Comparison of ENCODE assay signal across 8 cellular contexts in genomic region chr22:41448189-41448808, GRCh38. TPM values are rescaled to one million over a fixed set of nuclear protein-coding genes. Genes with fewer than 3 reads are reported as not detected.
DNase-seq lines count a peak whose midpoint lies in the region; ATAC-seq and TF ChIP-seq lines count a peak whose summit lies in the region.

No MANE protein-coding gene starts in this region.

- H3K4me1 Mint-ChIP-seq in activated CD4-positive, alpha-beta T cell treated with anti-CD3 and anti-CD28 coated beads, Interleukin-2, amount 10 ng/mL, durations not matched to agents 7 days and 5 days: peaks cover 16% of the 10 kb centered on the region

- ATAC-seq in HG03469 (IDR thresholded peaks at IDR 0.05; ENCODE audit: unreplicated experiment) (peak; percentile 33), left colon (peak; percentile 67)

- TF ChIP-seq CTCF in coronary artery (IDR thresholded peaks at IDR 0.05): no peak

- POLR2A ChIA-PET in activated CD4-positive, alpha-beta T cell treated with anti-CD3 and anti-CD28 coated beads, Interleukin-2, amount 10 ng/mL, durations not matched to agents 7 days and 5 days (lab: Charles Lee): interaction anchor here (0.7 to 1.0 kb wide), 2 partner anchors 20 to 36 kb away, joined by 3 to 5 read pairs; partner anchors contain the start of genes ACO2 and PHF5A

- H3K9me3 Mint-ChIP-seq in activated CD4-positive, alpha-beta T cell treated with anti-CD3 and anti-CD28 coated beads, Interleukin-2, amount 10 ng/mL, durations not matched to agents 7 days and 5 days: no peaks in the 10 kb centered on the region

- H3K4me3 Mint-ChIP-seq in activated CD4-positive, alpha-beta T cell treated with anti-CD3 and anti-CD28 coated beads, Interleukin-2, amount 10 ng/mL, durations not matched to agents 7 days and 5 days: peak overlapping the region; percentile 82

- peak overlapping the region; percentile 93 to 98 for H3K27ac ChIP-seq in coronary artery

- H3K27ac Mint-ChIP-seq in activated CD4-positive, alpha-beta T cell treated with anti-CD3 and anti-CD28 coated beads, Interleukin-2, amount 10 ng/mL, durations not matched to agents 7 days and 5 days: peak overlapping the region; percentile 93

- peak overlapping the region; percentile 93 for H3K4me3 ChIP-seq in coronary artery

- CTCF ChIA-PET in activated CD4-positive, alpha-beta T cell treated with anti-CD3 and anti-CD28 coated beads, Interleukin-2, amount 10 ng/mL, durations not matched to agents 7 days and 5 days (lab: Charles Lee): interaction anchor here (0.6 to 1.3 kb wide), 5 partner anchors 20 to 106 kb away, joined by 3 to 5 read pairs (median 3); partner anchors contain the start of genes ACO2 and PHF5A

- peaks cover 6% of the 10 kb centered on the region for H3K36me3 Mint-ChIP-seq in activated CD4-positive, alpha-beta T cell treated with anti-CD3 and anti-CD28 coated beads, Interleukin-2, amount 10 ng/mL, durations not matched to agents 7 days and 5 days (ENCODE audit: low read depth)

- no peaks in the 10 kb centered on the region for H3K27me3 Mint-ChIP-seq in activated CD4-positive, alpha-beta T cell treated with anti-CD3 and anti-CD28 coated beads, Interleukin-2, amount 10 ng/mL, durations not matched to agents 7 days and 5 days

- DNase-seq in AG20443 (ENCODE audit: low spot score): peak; percentile 95
- DNase-seq in GM19240 (ENCODE audit: insufficient read length, low spot score): peak; percentile 75
- DNase-seq in NCI-H526 treated with DMSO at 0.1 percent for 48 hours (lab: John Stamatoyannopoulos, UW): peak; percentile 96
- DNase-seq in activated CD4-positive, alpha-beta T cell treated with anti-CD3 and anti-CD28 coated beads, Interleukin-2, amount 10 ng/mL, durations not matched to agents 7 days and 5 days: peak; percentile 96
- DNase-seq in coronary artery (ENCODE audit: low spot score): peak; percentile 98
- peak; percentile 96 to 98 for DNase-seq in left colon
- peak; percentile 80 to 82 for DNase-seq in stimulated activated CD4-positive, alpha-beta T cell treated with anti-CD3 and anti-CD28 coated beads, Interleukin-1b, Interleukin-23, amount 100 ng/mL, for 4 hours (ENCODE audit: low read depth in 2 of 2)

- intact Hi-C loops in left colon (cut with DNase I, micrococcal nuclease): no loop called here

RNA-seq across cellular contexts. Expression of gene TOB2, which starts 1.7 kb away (rescaled TPM):
- 10 to 100 TPM; 31.4 to 35.1 TPM for total RNA-seq in activated CD4-positive, alpha-beta T cell treated with anti-CD3 and anti-CD28 coated beads, Interleukin-2, amount 10 ng/mL, durations not matched to agents 7 days and 5 days
- 10 to 100 TPM; 57.5 to 66.7 TPM for total RNA-seq in left colon

RNA-seq across cellular contexts. Expression of gene PHF5A, which starts 20.2 kb away (rescaled TPM):
- 10 to 100 TPM; 63.6 to 64.8 TPM for total RNA-seq in activated CD4-positive, alpha-beta T cell treated with anti-CD3 and anti-CD28 coated beads, Interleukin-2, amount 10 ng/mL, durations not matched to agents 7 days and 5 days
- total RNA-seq in left colon: 10 to 100 TPM; 32.1 to 35.3 TPM

RNA-seq across cellular contexts. Expression of gene ACO2, which starts 20.6 kb away (rescaled TPM):
- total RNA-seq in activated CD4-positive, alpha-beta T cell treated with anti-CD3 and anti-CD28 coated beads, Interleukin-2, amount 10 ng/mL, durations not matched to agents 7 days and 5 days: 10 to 100 TPM; 73.4 to 77.9 TPM
- 100 to 1,000 TPM; 271 to 289 TPM for total RNA-seq in left colon

Comparison
In these comparisons a context has a peak if more than half of its experiments do, and no peak if none do; other contexts are left out.
1. Peak in every context shown above with its lines: DNase-seq, ATAC-seq, H3K4me3 ChIP-seq and H3K27ac ChIP-seq.